In genomic region chr2:169798718-169799495, GRCh38 we compare ENCODE assay signal across 1 cellular context.
TF ChIP-seq lines count a peak whose summit lies in the region.

Gene SSB (plus strand): TSS chr2:169798871. CDS start chr2:169800961, 2,090 bp downstream.

TF ChIP-seq in GM12878, 131 proteins besides CTCF, POLR2A, EP300 and RAD21 (continued from another document):
- peak; percentile 48 for TF ChIP-seq BCL3 (IDR thresholded peaks at IDR 0.05; ENCODE audit: borderline replicate concordance, insufficient read depth, low read depth, low read length, poor library complexity, severe bottlenecking)
- no peak for TF ChIP-seq RBBP5 (conservative IDR thresholded peaks at IDR 0.05)
- TF ChIP-seq, protein P1, sequence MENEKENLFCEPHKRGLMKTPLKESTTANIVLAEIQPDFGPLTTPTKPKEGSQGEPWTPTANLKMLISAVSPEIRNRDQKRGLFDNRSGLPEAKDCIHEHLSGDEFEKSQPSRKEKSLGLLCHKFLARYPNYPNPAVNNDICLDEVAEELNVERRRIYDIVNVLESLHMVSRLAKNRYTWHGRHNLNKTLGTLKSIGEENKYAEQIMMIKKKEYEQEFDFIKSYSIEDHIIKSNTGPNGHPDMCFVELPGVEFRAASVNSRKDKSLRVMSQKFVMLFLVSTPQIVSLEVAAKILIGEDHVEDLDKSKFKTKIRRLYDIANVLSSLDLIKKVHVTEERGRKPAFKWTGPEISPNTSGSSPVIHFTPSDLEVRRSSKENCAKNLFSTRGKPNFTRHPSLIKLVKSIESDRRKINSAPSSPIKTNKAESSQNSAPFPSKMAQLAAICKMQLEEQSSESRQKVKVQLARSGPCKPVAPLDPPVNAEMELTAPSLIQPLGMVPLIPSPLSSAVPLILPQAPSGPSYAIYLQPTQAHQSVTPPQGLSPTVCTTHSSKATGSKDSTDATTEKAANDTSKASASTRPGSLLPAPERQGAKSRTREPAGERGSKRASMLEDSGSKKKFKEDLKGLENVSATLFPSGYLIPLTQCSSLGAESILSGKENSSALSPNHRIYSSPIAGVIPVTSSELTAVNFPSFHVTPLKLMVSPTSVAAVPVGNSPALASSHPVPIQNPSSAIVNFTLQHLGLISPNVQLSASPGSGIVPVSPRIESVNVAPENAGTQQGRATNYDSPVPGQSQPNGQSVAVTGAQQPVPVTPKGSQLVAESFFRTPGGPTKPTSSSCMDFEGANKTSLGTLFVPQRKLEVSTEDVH (IDR thresholded peaks at IDR 0.05; ENCODE audit: low read depth, partially characterized antibody) = no peak
- 0 out of 2 replicates have a peak, but pooled peaks have one; percentile 32 for TF ChIP-seq POLR2AphosphoS2 (IDR thresholded peaks at IDR 0.05; ENCODE audit: low read depth, low read length)
- TF ChIP-seq CREM (IDR thresholded peaks at IDR 0.05; ENCODE audit: low read depth) = peak; percentile 43; the same call in 1 of the 2 replicates
- peak; percentile 33; the same call in 1 of the 2 replicates for TF ChIP-seq ZBTB40 (IDR thresholded peaks at IDR 0.05; ENCODE audit: borderline replicate concordance)
- TF ChIP-seq DPF2 (IDR thresholded peaks at IDR 0.05) = peak; percentile 78
- TF ChIP-seq ZNF217 (IDR thresholded peaks at IDR 0.05) = peak; percentile 52; the same call in 1 of the 2 replicates
- peak; percentile 57 for TF ChIP-seq RUNX3 (IDR thresholded peaks at IDR 0.05; ENCODE audit: low read length)
- TF ChIP-seq HDGF (IDR thresholded peaks at IDR 0.05) = peak; percentile 71; the same call in 1 of the 2 replicates
- TF ChIP-seq SREBF2 (IDR thresholded peaks at IDR 0.05; ENCODE audit: low read length) = no peak
- TF ChIP-seq TCF7 (IDR thresholded peaks at IDR 0.05; ENCODE audit: borderline replicate concordance) = 0 out of 2 replicates have a peak, but pooled peaks have one; percentile 18
- TF ChIP-seq ZNF592 (IDR thresholded peaks at IDR 0.05) = 0 out of 2 replicates have a peak, but pooled peaks have one; percentile 33
- TF ChIP-seq SRF (IDR thresholded peaks at IDR 0.05; ENCODE audit: low read depth in 2 of 2, low read length in 2 of 2) = no peak; a peak in 1 of 4 replicates
- TF ChIP-seq SMAD5 (IDR thresholded peaks at IDR 0.05; ENCODE audit: low read depth) = peak; percentile 38; the same call in 1 of the 2 replicates
- no peak for TF ChIP-seq RFX5 (IDR thresholded peaks at IDR 0.05; ENCODE audit: low read depth, low read length)
- peak; percentile 84 for TF ChIP-seq MXI1 (IDR thresholded peaks at IDR 0.05; ENCODE audit: low read depth, low read length)
- no peak for TF ChIP-seq SREBF1 (IDR thresholded peaks at IDR 0.05; ENCODE audit: low read length)
- 0 out of 2 replicates have a peak, but pooled peaks have one; percentile 7 for TF ChIP-seq TCF12 (IDR thresholded peaks at IDR 0.05; ENCODE audit: low read depth, low read length)
- TF ChIP-seq POLR2AphosphoS5 (IDR thresholded peaks at IDR 0.05; ENCODE audit: low read length) = peak; percentile 81; the same call in 1 of the 2 replicates
- TF ChIP-seq CBFB (IDR thresholded peaks at IDR 0.05; ENCODE audit: low read depth) = no peak
- peak; percentile 90 for TF ChIP-seq LARP7 (IDR thresholded peaks at IDR 0.05)
- no peak for TF ChIP-seq ATF3 (IDR thresholded peaks at IDR 0.05; ENCODE audit: borderline replicate concordance, extremely low read depth, low read depth, low read length)
